Comparison of ENCODE assay signal across 8 cellular contexts in the genomic region with DNA sequence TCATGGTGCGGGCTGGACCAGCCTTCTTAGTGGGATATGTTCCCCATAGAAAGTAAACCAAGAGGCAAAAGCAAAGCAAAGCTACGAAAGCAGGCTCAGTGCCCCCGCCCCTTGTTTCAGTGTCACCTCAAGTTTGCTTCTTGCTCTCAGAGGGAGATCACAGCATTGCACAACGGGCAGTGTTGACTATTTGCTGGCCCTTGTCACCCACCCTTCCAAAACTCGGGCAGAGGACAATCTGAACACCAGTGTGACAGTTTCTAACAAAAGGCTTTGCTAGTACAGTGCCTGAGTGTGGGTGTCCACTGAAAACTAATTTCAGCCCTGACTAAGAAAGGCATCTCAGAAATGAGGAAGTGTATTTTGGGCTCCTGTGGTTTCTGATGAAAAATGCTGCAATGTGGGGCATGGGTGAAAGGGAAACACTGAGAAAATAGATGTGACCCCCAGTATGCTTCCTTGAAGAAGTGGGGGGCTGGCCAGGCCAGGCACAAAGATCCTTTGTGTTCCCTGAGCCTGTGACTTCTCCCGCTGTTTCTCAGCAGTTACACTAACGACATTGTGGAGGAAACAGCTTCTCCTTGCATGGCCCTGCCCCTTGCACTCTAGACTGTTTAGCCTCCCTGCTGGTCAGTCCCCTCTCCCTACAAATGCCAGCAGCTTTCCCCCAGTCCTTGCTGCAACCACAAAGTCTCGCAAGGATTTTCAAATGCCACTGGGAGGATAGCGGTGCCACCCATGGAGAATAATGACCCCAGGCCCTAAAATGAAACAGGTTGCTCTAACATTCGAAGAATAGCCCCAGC. TPM values are rescaled to one million over a fixed set of nuclear protein-coding genes. Genes with fewer than 3 reads are reported as not detected.
DNase-seq lines count a peak whose midpoint lies in the region; ATAC-seq and TF ChIP-seq lines count a peak whose summit lies in the region.

No MANE protein-coding gene starts in this region.

- TF ChIP-seq EP300 in Ishikawa (IDR thresholded peaks at IDR 0.05; ENCODE audit: borderline replicate concordance), result 0 out of 2 replicates have a peak, but pooled peaks have one; percentile 21

- H3K4me3 ChIP-seq in GM12865 (ENCODE audit: low read depth, low read length) (peak overlapping the region; percentile 50), smooth muscle cell (no peak overlapping the region)

- peak overlapping the region; percentile 72 for H3K4me2 ChIP-seq in smooth muscle cell

- H3K9me3 Mint-ChIP-seq in activated naive CD4-positive, alpha-beta T cell treated with anti-CD3 and anti-CD28 coated beads, Interleukin-2, amount 10 ng/mL, durations not matched to agents 7 days and 5 days, result peaks cover 2% of the 10 kb centered on the region

- no peaks in the 10 kb centered on the region for H3K36me3 ChIP-seq in smooth muscle cell (ENCODE audit: low read depth)

- peak overlapping the region; percentile 77 for H3K27ac ChIP-seq in angular gyrus (ENCODE audit: low read depth, low read length)
- peak overlapping the region; percentile 71 for H3K27ac ChIP-seq in smooth muscle cell (ENCODE audit: low read depth)

- no peak for TF ChIP-seq CTCF in GM12865 (IDR thresholded peaks at IDR 0.05; ENCODE audit: insufficient read depth, low read depth, low read length, missing control alignments)
- no peak for TF ChIP-seq CTCF in smooth muscle cell (IDR thresholded peaks at IDR 0.05; ENCODE audit: borderline replicate concordance, insufficient read depth, poor library complexity, severe bottlenecking)

- WGBS in smooth muscle cell (ENCODE audit: low lambda C conversion rate), result 48% methylated on average over 10 of the region's 10 CpGs

- TF ChIP-seq RAD21 in Ishikawa (IDR thresholded peaks at IDR 0.05; ENCODE audit: low read depth), result no peak

- ATAC-seq in GM21723 (IDR thresholded peaks at IDR 0.05; ENCODE audit: unreplicated experiment), result peak; percentile 91

- H3K4me1 Mint-ChIP-seq in activated naive CD4-positive, alpha-beta T cell treated with anti-CD3 and anti-CD28 coated beads, Interleukin-2, amount 10 ng/mL, durations not matched to agents 7 days and 5 days, result peaks cover 6% of the 10 kb centered on the region

- H3K4me1 ChIP-seq in smooth muscle cell (ENCODE audit: low read depth), result peaks cover 21% of the 10 kb centered on the region

- H3K9me3 ChIP-seq in smooth muscle cell (replicated peaks; ENCODE audit: low read depth), result no peaks in the 10 kb centered on the region

- H3K36me3 Mint-ChIP-seq in activated naive CD4-positive, alpha-beta T cell treated with anti-CD3 and anti-CD28 coated beads, Interleukin-2, amount 10 ng/mL, durations not matched to agents 7 days and 5 days, result no peaks in the 10 kb centered on the region

- no peaks in the 10 kb centered on the region for H4K20me1 ChIP-seq in smooth muscle cell (ENCODE audit: low read depth)

- peak overlapping the region; percentile 70 for H2AFZ ChIP-seq in smooth muscle cell (ENCODE audit: low read depth)

- H3K27me3 ChIP-seq in smooth muscle cell (ENCODE audit: low read depth), result no peaks in the 10 kb centered on the region

- no peak overlapping the region for H3K4me3 Mint-ChIP-seq in activated naive CD4-positive, alpha-beta T cell treated with anti-CD3 and anti-CD28 coated beads, Interleukin-2, amount 10 ng/mL, durations not matched to agents 7 days and 5 days

- CTCF ChIA-PET in activated naive CD4-positive, alpha-beta T cell treated with anti-CD3 and anti-CD28 coated beads, Interleukin-2, amount 10 ng/mL, durations not matched to agents 7 days and 5 days (lab: Charles Lee), result no interaction called here

- H3K27ac Mint-ChIP-seq in activated naive CD4-positive, alpha-beta T cell treated with anti-CD3 and anti-CD28 coated beads, Interleukin-2, amount 10 ng/mL, durations not matched to agents 7 days and 5 days, result no peak overlapping the region

- no peaks in the 10 kb centered on the region for H3F3A ChIP-seq in smooth muscle cell (ENCODE audit: low read depth)

- no peaks in the 10 kb centered on the region for H3K79me2 ChIP-seq in smooth muscle cell (ENCODE audit: low read depth)

- H3K27me3 Mint-ChIP-seq in activated naive CD4-positive, alpha-beta T cell treated with anti-CD3 and anti-CD28 coated beads, Interleukin-2, amount 10 ng/mL, durations not matched to agents 7 days and 5 days, result no peaks in the 10 kb centered on the region

- peak overlapping the region; percentile 16 for H3K9ac ChIP-seq in smooth muscle cell (ENCODE audit: low read depth)

- DNase-seq in GM12865 (ENCODE audit: low read depth) (peak; percentile 86), hippocampal formation (lab: John Stamatoyannopoulos, UW) (peak; percentile 50 to 73), smooth muscle cell (lab: John Stamatoyannopoulos, UW; ENCODE audit: unreplicated experiment) (no peak)
- DNase-seq in activated naive CD4-positive, alpha-beta T cell treated with Interleukin-2 at 50 U/mL for 16 hours, result no peak
- no peak for DNase-seq in activated naive CD4-positive, alpha-beta T cell treated with anti-CD3 and anti-CD28 coated beads, Interleukin-2, amount 10 ng/mL, durations not matched to agents 7 days and 5 days

TF ChIP-seq in Ishikawa, 13 proteins besides CTCF, POLR2A, EP300 and RAD21:
- TF ChIP-seq YY1 (IDR thresholded peaks at IDR 0.05; ENCODE audit: low read depth) (no peak), ZBTB7A (IDR thresholded peaks at IDR 0.05; ENCODE audit: low read depth) (0 out of 2 replicates have a peak, but pooled peaks have one; percentile 26), CEBPB (IDR thresholded peaks at IDR 0.05) (peak; percentile 34), TEAD4 (IDR thresholded peaks at IDR 0.05) (peak; percentile 65)

RNA-seq across cellular contexts. Expression of a gene that starts 33.3 kb away (rescaled TPM):
- 1.3 TPM in 1 of 2 replicates, not detected in the other for total RNA-seq in smooth muscle cell
- polyA plus RNA-seq in smooth muscle cell, result 0.16 and 1.2 TPM in 2 replicates

Comparison
In these comparisons a context has a peak if more than half of its experiments do, and no peak if none do; other contexts are left out.
1. DNase-seq: peak in GM12865 (single experiment) and hippocampal formation (2 of 2); none in smooth muscle cell (single experiment), activated naive CD4-positive, alpha-beta T cell treated with Interleukin-2 at 50 U/mL for 16 hours (single experiment) and activated naive CD4-positive, alpha-beta T cell treated with anti-CD3 and anti-CD28 coated beads, Interleukin-2, amount 10 ng/mL, durations not matched to agents 7 days and 5 days (single experiment).